8 cellular contexts compared by ENCODE assay signal in the genomic region with DNA sequence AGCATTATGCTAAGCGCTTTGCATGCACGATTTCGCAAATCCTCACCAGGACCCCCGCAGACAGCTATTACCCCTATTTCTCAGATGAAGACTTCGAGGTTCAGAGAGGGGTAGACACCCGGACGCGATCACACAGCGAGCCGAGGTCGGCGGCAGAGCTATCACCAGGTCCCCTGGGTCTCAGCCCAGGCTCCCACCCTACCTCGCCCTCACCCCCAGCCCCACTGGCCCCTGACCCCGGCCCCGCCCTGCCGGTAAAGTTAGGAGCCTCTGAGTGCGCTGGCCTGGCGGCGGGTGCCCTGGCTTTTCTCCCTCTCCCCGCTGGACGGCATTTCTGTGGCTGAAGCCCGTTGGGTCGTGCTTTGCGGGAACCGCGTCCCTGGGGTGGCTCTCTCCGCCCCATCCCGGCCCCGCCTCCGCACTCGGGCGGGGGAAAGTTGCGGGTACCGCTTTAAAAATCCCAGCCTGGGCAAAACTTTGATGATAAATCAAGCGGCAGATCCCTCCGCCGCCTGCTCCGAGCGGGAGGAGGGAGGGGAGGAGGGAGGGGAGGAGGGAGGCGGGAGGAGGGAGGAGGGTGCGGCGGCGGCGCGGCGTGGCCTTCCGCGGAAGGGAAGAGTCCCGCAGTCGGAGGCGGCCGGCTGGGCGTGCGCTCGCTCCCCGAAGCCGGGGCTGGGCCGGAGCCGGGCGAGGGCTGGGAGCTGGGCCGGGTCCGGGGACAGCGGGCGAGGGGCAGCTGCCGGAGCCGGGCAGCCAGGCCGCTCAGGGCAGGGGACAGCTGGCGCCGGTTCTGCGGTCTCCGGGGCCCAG. TPM values are rescaled to one million over a fixed set of nuclear protein-coding genes. Genes with fewer than 3 reads are reported as not detected.
DNase-seq lines count a peak whose midpoint lies in the region; ATAC-seq and TF ChIP-seq lines count a peak whose summit lies in the region.

A gene with protein sequence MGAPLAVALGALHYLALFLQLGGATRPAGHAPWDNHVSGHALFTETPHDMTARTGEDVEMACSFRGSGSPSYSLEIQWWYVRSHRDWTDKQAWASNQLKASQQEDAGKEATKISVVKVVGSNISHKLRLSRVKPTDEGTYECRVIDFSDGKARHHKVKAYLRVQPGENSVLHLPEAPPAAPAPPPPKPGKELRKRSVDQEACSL (plus strand): TSS at position 624 of the 810 bp plus-strand sequence. CDS start 224 bp downstream, outside the sequence.

- peak within 1 kb of the TSS; percentile 33; the same call in 1 of the 2 replicates for H3K4me2 ChIP-seq in OCI-LY1 (ENCODE audit: low read length)
- peak within 1 kb of the TSS; percentile 79 for H3K4me2 ChIP-seq in mesenchymal stem cell (ENCODE audit: low read length, poor library complexity, severe bottlenecking)

- H3K79me2 ChIP-seq in OCI-LY1 (ENCODE audit: insufficient read depth, low read length) = no peaks in the 10 kb centered on the region

- no peak within 1 kb of the TSS for H2AFZ ChIP-seq in OCI-LY1 (ENCODE audit: low read length)
- H2AFZ ChIP-seq in mesenchymal stem cell (ENCODE audit: low read depth, low read length) = no peak within 1 kb of the TSS

- H3K23ac ChIP-seq in mesenchymal stem cell (ENCODE audit: low read length in 2 of 2) = no peak within 1 kb of the TSS

- H4K20me1 ChIP-seq in OCI-LY1 (ENCODE audit: insufficient read depth, low read length) = no peaks in the 10 kb centered on the region

- H3K9me3 ChIP-seq in OCI-LY1 (ENCODE audit: low read length) = no peaks in the 10 kb centered on the region
- H3K9me3 ChIP-seq in ectodermal cell (ENCODE audit: control insufficient read depth, low read length) = no peaks in the 10 kb centered on the region
- H3K9me3 ChIP-seq in mesenchymal stem cell (ENCODE audit: control insufficient read depth, low read length) = no peaks in the 10 kb centered on the region

- H3K79me1 ChIP-seq in mesenchymal stem cell (replicated peaks; ENCODE audit: low read length, poor library complexity, severe bottlenecking) = no peaks in the 10 kb centered on the region

- H3K14ac ChIP-seq in mesenchymal stem cell (ENCODE audit: low read length in 2 of 2) = no peak within 1 kb of the TSS

- H3K4ac ChIP-seq in mesenchymal stem cell (ENCODE audit: low read depth in 1 of 2, low read length in 2 of 2) = no peak within 1 kb of the TSS

- H3K4me1 ChIP-seq in OCI-LY1 (ENCODE audit: insufficient read depth, low read length, severe bottlenecking) (no peaks in the 10 kb centered on the region), ectodermal cell (ENCODE audit: control insufficient read depth, insufficient read depth, low read length) (peaks cover 34% of the 10 kb centered on the region), mesenchymal stem cell (ENCODE audit: control insufficient read depth, insufficient read depth, low read depth, low read length) (peaks cover 18% of the 10 kb centered on the region)

- peak; percentile 25 for DNase-seq in NCI-H1694 (lab: John Stamatoyannopoulos, UW)
- DNase-seq in NCI-H1694 treated with DMSO at 0.1 percent for 48 hours (lab: John Stamatoyannopoulos, UW) = no peak
- peak; percentile 28 for DNase-seq in mesenchymal stem cell
- no peak for DNase-seq in activated gamma-delta T cell treated with Interleukin-2 at 50 U/mL for 16 hours
- no peak for DNase-seq in NCI-H1436 (lab: John Stamatoyannopoulos, UW)

- H3K27me3 ChIP-seq in OCI-LY1 (ENCODE audit: insufficient read depth, low read length) (no peaks in the 10 kb centered on the region), ectodermal cell (ENCODE audit: control insufficient read depth, insufficient read depth, low read length, poor library complexity, severe bottlenecking) (peaks cover 20% of the 10 kb centered on the region), mesenchymal stem cell (ENCODE audit: control insufficient read depth in 1 of 2, insufficient read depth in 1 of 2, low read length in 2 of 2) (peaks cover 66 to 68% of the 10 kb centered on the region in 2 experiments)

- H3K36me3 ChIP-seq in OCI-LY1 (ENCODE audit: insufficient read depth, low read length) (no peaks in the 10 kb centered on the region), ectodermal cell (ENCODE audit: control insufficient read depth, insufficient read depth, low read length) (no peaks in the 10 kb centered on the region), mesenchymal stem cell (ENCODE audit: control insufficient read depth in 1 of 2, insufficient read depth in 2 of 2, low read depth in 1 of 2, low read length in 2 of 2) (no peaks in the 10 kb centered on the region)

- ATAC-seq in GM19395 (IDR thresholded peaks at IDR 0.05; ENCODE audit: unreplicated experiment) = no peak

- no peak within 1 kb of the TSS for H2AK5ac ChIP-seq in mesenchymal stem cell (ENCODE audit: low read length, severe bottlenecking)

- no peak within 1 kb of the TSS for H4K8ac ChIP-seq in mesenchymal stem cell (ENCODE audit: low read length)

- no peak within 1 kb of the TSS for H3K9ac ChIP-seq in OCI-LY1 (ENCODE audit: low read length)
- H3K9ac ChIP-seq in mesenchymal stem cell (ENCODE audit: low read length) = peak within 1 kb of the TSS; percentile 49

- no peak within 1 kb of the TSS for H2BK120ac ChIP-seq in mesenchymal stem cell (ENCODE audit: low read depth, low read length)

- H3F3A ChIP-seq in OCI-LY1 (ENCODE audit: insufficient read depth, low read length) = no peaks in the 10 kb centered on the region

- no peaks in the 10 kb centered on the region for H3K9me2 ChIP-seq in OCI-LY1 (ENCODE audit: low read depth, low read length)

- H2BK5ac ChIP-seq in mesenchymal stem cell (ENCODE audit: low read depth, low read length, poor library complexity, severe bottlenecking) = no peak within 1 kb of the TSS

- no peak within 1 kb of the TSS for H2BK12ac ChIP-seq in mesenchymal stem cell (ENCODE audit: low read length in 2 of 2)

- H3K4me3 ChIP-seq in OCI-LY1 (ENCODE audit: low read depth, low read length, poor library complexity, severe bottlenecking) (peak within 1 kb of the TSS; percentile 34), ectodermal cell (ENCODE audit: insufficient read depth, low read depth, low read length) (peak within 1 kb of the TSS; percentile 53), mesenchymal stem cell (ENCODE audit: insufficient read depth in 1 of 2, low read depth in 1 of 2, low read length in 2 of 2) (peak within 1 kb of the TSS; percentile 42 to 56)

- no peak within 1 kb of the TSS for H3K18ac ChIP-seq in mesenchymal stem cell (ENCODE audit: low read depth in 1 of 2, low read length in 2 of 2)

- no peak within 1 kb of the TSS for H3K27ac ChIP-seq in OCI-LY1 (ENCODE audit: low read depth, low read length, poor library complexity, severe bottlenecking)
- no peak within 1 kb of the TSS for H3K27ac ChIP-seq in ectodermal cell (ENCODE audit: insufficient read depth, low read depth, low read length, poor library complexity, severe bottlenecking)
- H3K27ac ChIP-seq in mesenchymal stem cell (ENCODE audit: low read length, poor library complexity, severe bottlenecking) = no peak within 1 kb of the TSS

- WGBS in ectodermal cell, 2 experiments = 4% methylated on average over 71 of the region's 71 CpGs
- 12% methylated on average over 35 of the region's 71 CpGs for WGBS in mesenchymal stem cell

- no peak for TF ChIP-seq CTCF in OCI-LY1 (IDR thresholded peaks at IDR 0.05; ENCODE audit: low read length)

- H4K91ac ChIP-seq in mesenchymal stem cell (ENCODE audit: low read length) = no peak within 1 kb of the TSS

- no peak within 1 kb of the TSS for H2BK15ac ChIP-seq in mesenchymal stem cell (ENCODE audit: low read depth, poor library complexity, severe bottlenecking)

RNA-seq across cellular contexts. Expression of the gene that starts here (rescaled TPM):
- polyA plus RNA-seq in ectodermal cell (2013, experiment 1 of 4) = 16.8 TPM
- 17.7 TPM for polyA plus RNA-seq in ectodermal cell (2013, experiment 2 of 4)
- 24.9 TPM for polyA plus RNA-seq in ectodermal cell (2013, experiment 3 of 4)
- 31.2 TPM for polyA plus RNA-seq in ectodermal cell (2013, experiment 4 of 4)
- 2.1 TPM for polyA plus RNA-seq in mesenchymal stem cell (2013, experiment 1 of 2)
- 2.4 TPM for polyA plus RNA-seq in mesenchymal stem cell (2013, experiment 2 of 2)

Comparison
In these comparisons a context has a peak if more than half of its experiments do, and no peak if none do; other contexts are left out.
1. DNase-seq: peak in NCI-H1694 (single experiment) and mesenchymal stem cell (single experiment); none in NCI-H1694 treated with DMSO at 0.1 percent for 48 hours (single experiment), activated gamma-delta T cell treated with Interleukin-2 at 50 U/mL for 16 hours (single experiment) and NCI-H1436 (single experiment).
2. Peak in every context shown above with its lines, with median percentiles within 50 percentile points of each other: H3K4me3 ChIP-seq.